In the genomic region with DNA sequence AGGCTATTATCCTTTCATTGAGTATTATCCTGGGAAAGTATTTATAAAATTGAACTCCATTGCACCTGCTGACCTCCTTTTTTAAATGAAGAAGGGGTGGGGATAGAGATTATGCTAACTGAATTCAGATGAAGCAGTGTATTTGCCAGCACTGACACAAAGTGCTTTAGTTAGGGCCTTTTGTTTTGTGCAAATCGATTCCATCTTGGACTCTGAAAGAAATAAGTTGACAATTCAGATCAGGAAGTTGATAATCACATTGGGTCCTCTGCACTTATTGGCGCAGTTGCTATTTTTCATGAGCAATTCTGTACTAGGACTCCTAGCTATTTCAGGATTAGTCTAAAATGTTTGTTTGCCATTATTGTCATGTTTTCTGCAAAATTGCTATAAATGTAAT, we compare ENCODE assay signal across 25 cellular contexts.
"Had no signal": no experiment of that assay in that cellular context is flagged by ENCODE, and none has a peak within 500 bp of the region (broad histone marks: within the 10 kb centered on the region; RNA-seq: fewer than 3 reads in every experiment).

No MANE protein-coding gene starts in this region.

- ATAC-seq: left ventricle myocardium superior; mucosa of descending colon; naive thymus-derived CD4-positive, alpha-beta T cell; psoas muscle; right cardiac atrium had no signal

- H3K36me3 Mint-ChIP-seq: activated naive CD4-positive, alpha-beta T cell treated with anti-CD3 and anti-CD28 coated beads, Interleukin-2, amount 50 U/mL, for 72 hours had no signal

- H3K9me3 Mint-ChIP-seq: activated CD4-positive, alpha-beta T cell treated with anti-CD3 and anti-CD28 coated beads, Interleukin-2, amount 10 ng/mL, durations not matched to agents 7 days and 5 days; activated naive CD4-positive, alpha-beta T cell treated with anti-CD3 and anti-CD28 coated beads, Interleukin-2, amount 50 U/mL, for 72 hours; stimulated activated naive CD8-positive, alpha-beta T cell treated with anti-CD3 and anti-CD28 coated beads, Interleukin-15, Interleukin-2, amounts not matched to agents 100 ng/mL and 50 ng/mL, for 24 hours; T-helper 1 cell treated with Interleukin-12 subunit alpha and Interleukin-12 subunit beta and Interleukin-4 antibody, amounts not matched to agents 30 μg/mL and 1 μg/mL, for 36 hours had no signal

- H3K36me3 ChIP-seq: adrenal gland had no signal

- H3K27me3 Mint-ChIP-seq: activated CD4-positive, alpha-beta T cell treated with anti-CD3 and anti-CD28 coated beads, Interleukin-2, amount 10 ng/mL, durations not matched to agents 7 days and 5 days; naive thymus-derived CD4-positive, alpha-beta T cell; stimulated activated naive CD8-positive, alpha-beta T cell treated with anti-CD3 and anti-CD28 coated beads, Interleukin-15, Interleukin-2, amounts not matched to agents 100 ng/mL and 50 ng/mL, for 24 hours had no signal

- H3K27ac Mint-ChIP-seq: activated CD4-positive, alpha-beta T cell treated with anti-CD3 and anti-CD28 coated beads, Interleukin-2, amount 10 ng/mL, durations not matched to agents 7 days and 5 days; activated naive CD4-positive, alpha-beta T cell treated with anti-CD3 and anti-CD28 coated beads, Interleukin-2, amount 50 U/mL, for 72 hours; naive thymus-derived CD4-positive, alpha-beta T cell; stimulated activated naive CD8-positive, alpha-beta T cell treated with anti-CD3 and anti-CD28 coated beads, Interleukin-15, Interleukin-2, amounts not matched to agents 100 ng/mL and 50 ng/mL, for 24 hours; T-helper 1 cell treated with Interleukin-12 subunit alpha and Interleukin-12 subunit beta and Interleukin-4 antibody, amounts not matched to agents 30 μg/mL and 1 μg/mL, for 36 hours had no signal

- DNase-seq: activated CD4-positive, alpha-beta T cell treated with anti-CD3 and anti-CD28 coated beads, Interleukin-2, amount 10 ng/mL, durations not matched to agents 7 days and 5 days; activated CD8-positive, alpha-beta memory T cell treated with anti-CD3 and anti-CD28 coated beads for 24 hours; activated CD8-positive, alpha-beta memory T cell treated with anti-CD3 and anti-CD28 coated beads, Interleukin-2, amount 50 U/mL, for 48 hours; activated effector memory CD4-positive, alpha-beta T cell treated with anti-CD3 and anti-CD28 coated beads, Interleukin-2, amount 50 U/mL, for 16 hours; activated T-cell treated with anti-CD3 and anti-CD28 coated beads, Interleukin-2, amount 50 U/mL, for 48 hours; adrenal gland; foreskin melanocyte; glutamatergic neuron; hypothalamus; left ventricle myocardium superior; mesenchymal stem cell; mucosa of descending colon; naive thymus-derived CD4-positive, alpha-beta T cell; psoas muscle; right cardiac atrium; stimulated activated CD4-positive, alpha-beta T cell treated with anti-CD3 and anti-CD28 coated beads, Interleukin-15, amount 100 ng/mL, for 24 hours; stimulated activated CD4-positive, alpha-beta T cell treated with anti-CD3 and anti-CD28 coated beads, Interleukin-2, amount 100 ng/mL, for 48 hours; transverse colon had no signal

- H3K4me3 Mint-ChIP-seq: activated CD4-positive, alpha-beta T cell treated with anti-CD3 and anti-CD28 coated beads, Interleukin-2, amount 10 ng/mL, durations not matched to agents 7 days and 5 days; naive thymus-derived CD4-positive, alpha-beta T cell; stimulated activated naive CD8-positive, alpha-beta T cell treated with anti-CD3 and anti-CD28 coated beads, Interleukin-15, Interleukin-2, amounts not matched to agents 100 ng/mL and 50 ng/mL, for 24 hours; T-helper 1 cell treated with Interleukin-12 subunit alpha and Interleukin-12 subunit beta and Interleukin-4 antibody, amounts not matched to agents 30 μg/mL and 1 μg/mL, for 36 hours had no signal

- H3K4me3 ChIP-seq: adrenal gland, mucosa of descending colon, psoas muscle, skin epidermis, suprapubic skin, transverse colon, vagina had no signal

- H3K9me3 ChIP-seq: adrenal gland, mucosa of descending colon, psoas muscle, suprapubic skin, transverse colon, vagina had no signal

- H3K27me3 ChIP-seq: adrenal gland, suprapubic skin, transverse colon, vagina had no signal

- H3K27ac ChIP-seq: adrenal gland, epithelial cell of prostate, psoas muscle, skin epidermis, suprapubic skin, transverse colon, vagina had no signal
